ENCODE assay signal across 18 cellular contexts in the genomic region with DNA sequence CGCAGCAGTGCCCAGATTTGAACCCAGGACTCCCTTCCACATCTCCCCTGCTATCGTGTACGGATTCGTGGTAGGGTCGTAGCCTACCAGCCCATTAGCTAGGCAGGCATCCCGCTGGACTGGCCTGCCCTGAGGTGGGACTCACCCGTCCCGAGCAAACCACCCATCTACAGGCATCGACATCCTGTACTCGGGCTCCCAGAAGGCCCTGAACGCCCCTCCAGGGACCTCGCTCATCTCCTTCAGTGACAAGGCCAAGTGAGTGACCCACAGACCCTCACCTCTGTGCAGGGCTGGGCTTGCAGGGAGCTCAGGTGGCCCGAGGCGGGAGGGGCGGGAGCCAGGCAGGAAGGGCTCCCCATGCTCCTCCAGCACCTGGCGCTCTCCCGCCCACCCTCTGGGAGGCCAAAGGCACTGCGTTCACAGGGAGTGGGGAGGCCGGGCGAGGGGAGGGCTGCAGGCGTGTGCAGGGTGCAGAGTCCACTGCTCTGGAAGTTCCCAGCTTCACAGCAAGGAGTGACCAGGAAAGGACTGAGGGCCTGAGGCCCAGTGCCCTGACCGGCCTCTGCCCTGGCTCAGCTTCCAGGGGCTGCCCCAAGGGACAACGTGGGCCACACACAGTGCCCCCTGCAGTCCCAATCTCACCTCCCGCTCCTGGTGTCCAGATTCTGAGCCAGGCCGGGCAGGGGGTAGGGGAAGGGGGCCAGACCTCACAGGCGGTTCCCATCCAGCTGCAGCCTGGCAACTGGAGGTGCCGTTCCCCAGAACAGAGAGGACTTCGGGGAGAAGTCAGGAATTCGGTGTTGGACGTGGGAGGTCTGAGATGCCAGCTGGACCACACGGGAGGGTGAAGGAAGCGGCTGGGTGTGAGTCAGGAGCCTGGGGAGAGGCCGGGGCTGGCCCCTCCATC. TPM values are rescaled to one million over a fixed set of nuclear protein-coding genes. Genes with fewer than 3 reads are reported as not detected.
A peak's percentile ranks its signal among the peaks of the same experiment; 100 is the strongest.
DNase-seq lines count a peak whose midpoint lies in the region; ATAC-seq, FAIRE-seq and TF ChIP-seq lines count a peak whose summit lies in the region.
"Had no signal": no experiment of that assay in that cellular context is flagged by ENCODE, and none has a peak within 500 bp of the region (broad histone marks: within the 10 kb centered on the region; RNA-seq: fewer than 3 reads in every experiment).

No MANE protein-coding gene starts in this region.

- intact Hi-C loops in HepG2 (cut with micrococcal nuclease; ENCODE audit: unreplicated experiment): loop anchor here (1.0 kb wide), 1 partner anchor 17 kb away; no protein-coding TSS in a partner anchor
- intact Hi-C loops in transverse colon (cut with DNase I; ENCODE audit: low total_unique reads): no loop called here

- H3K9ac ChIP-seq in SK-N-SH: no peak overlapping the region
- H3K9ac ChIP-seq in HepG2 (ENCODE audit: insufficient read depth, low read depth, low read length): peak overlapping the region; percentile 73

- H3K4me2 ChIP-seq in SK-N-SH: no peak overlapping the region
- peak overlapping the region; percentile 54 for H3K4me2 ChIP-seq in HepG2 (ENCODE audit: low read depth, low read length)

- H4K20me1 ChIP-seq in SK-N-SH (ENCODE audit: insufficient read depth) (no peaks in the 10 kb centered on the region), HepG2 (ENCODE audit: insufficient read depth, low read length) (no peaks in the 10 kb centered on the region)

- peak; percentile 43 for DNase-seq in SK-N-SH
- peak; percentile 47 for DNase-seq in RWPE2 (ENCODE audit: low spot score)
- DNase-seq in HepG2 (ENCODE audit: low spot score): peak; percentile 92
- peak; percentile 77 for DNase-seq in transverse colon
- no peak for DNase-seq in RPMI8226
- no peak for DNase-seq in NCI-H1930 (lab: John Stamatoyannopoulos, UW)
- DNase-seq: amniotic stem cell; head of caudate nucleus; Kasumi-1; NCI-H2029; NCI-H82; stimulated activated naive B cell treated with anti-CD40 and anti-IgM and Interleukin-4, amounts not matched to agents 10 μg/mL and 1 μg/mL and 100 μg/mL, for 72 hours had no signal

- 54% methylated on average over 17 of the region's 33 CpGs for WGBS in SK-N-SH (ENCODE audit: low lambda C conversion rate)
- 51% methylated on average over 31 of the region's 33 CpGs for WGBS in HepG2 (ENCODE audit: low lambda C conversion rate)
- WGBS in transverse colon (ENCODE audit: low coverage in 1 of 2), 2 donors: 57 to 68% methylated on average over 5 to 27 of the region's 33 CpGs

- BruUV-seq in HepG2 (replicated peaks; lab: Mats Ljungman, UMichigan): no TSS peak

- CTCF ChIA-PET in SK-N-SH (lab: Yijun Ruan, JAX): interaction anchor here (0.7 to 4.6 kb wide), 3 partner anchors 16 to 330 kb away, joined by 3 to 20 read pairs (median 3); no protein-coding TSS in a partner anchor
- CTCF ChIA-PET in HepG2 (lab: Yijun Ruan, JAX; ENCODE audit: low intra/inter-chr PET ratio, low total read pairs): interaction anchor here (0.9 to 1.8 kb wide), 2 partner anchors 17 to 23 kb away, joined by 6 to 13 read pairs; no protein-coding TSS in a partner anchor

- POLR2A ChIA-PET in SK-N-SH (lab: Yijun Ruan, JAX): no interaction called here
- POLR2A ChIA-PET in HepG2 (lab: Yijun Ruan, JAX): interaction anchor here (0.7 to 7.1 kb wide), 16 partner anchors 10 to 441 kb away, joined by 3 to 83 read pairs (median 4); partner anchors contain the start of genes MAB21L4 and PASK

- peaks cover 0 to 8% of the 10 kb centered on the region in 2 experiments; a peak in 1 of 4 replicates for H3K4me1 ChIP-seq in SK-N-SH (ENCODE audit: control insufficient read depth in 1 of 2, insufficient read depth in 2 of 2, low read depth in 1 of 2, low read length in 1 of 2)
- H3K4me1 ChIP-seq in RWPE2 (ENCODE audit: insufficient read depth, poor library complexity, severe bottlenecking): no peaks in the 10 kb centered on the region
- peaks cover 88% of the 10 kb centered on the region for H3K4me1 ChIP-seq in HepG2 (ENCODE audit: insufficient read depth, low read length)
- H3K4me1 ChIP-seq in transverse colon: peaks cover 20 to 37% (median 25%) of the 10 kb centered on the region in 4 donors
- H3K4me1 ChIP-seq: vagina had no signal

- TF ChIP-seq RAD21 in SK-N-SH (IDR thresholded peaks at IDR 0.05; ENCODE audit: low read length) (no peak), HepG2 (CRISPR knock-in tag; IDR thresholded peaks at IDR 0.05) (peak; percentile 90)

- H2AFZ ChIP-seq in SK-N-SH (ENCODE audit: low read depth) (no peak overlapping the region), HepG2 (ENCODE audit: low read length) (no peak overlapping the region)

- in situ Hi-C loops in HepG2 (cut with HindIII; ENCODE audit: extremely low pct_ligation_motif_present, low pct_unique_long_range_greater_than_20kb) (loop anchor here (25.0 kb wide), 1 partner anchor 763 kb away; the partner anchor contains the start of genes ATG4B and THAP4), transverse colon (cut with MboI; ENCODE audit: low pct_ligation_motif_present in 1 of 4, low pct_unique_long_range_greater_than_20kb in 1 of 4, low sequenced_read_pairs in 3 of 4) (no loop called here)

- H3K9me2 ChIP-seq in SK-N-SH: no peaks in the 10 kb centered on the region

- H3K27me3 ChIP-seq in SK-N-SH (ENCODE audit: insufficient read depth): no peaks in the 10 kb centered on the region
- no peaks in the 10 kb centered on the region for H3K27me3 ChIP-seq in RWPE2 (ENCODE audit: insufficient read depth, poor library complexity, severe bottlenecking)
- H3K27me3 ChIP-seq in HepG2 (ENCODE audit: control insufficient read depth in 1 of 2, insufficient read depth in 2 of 2, low read length in 2 of 2): no peaks in the 10 kb centered on the region
- no peaks in the 10 kb centered on the region for H3K27me3 ChIP-seq in transverse colon
- H3K27me3 ChIP-seq: vagina had no signal

- H3K36me3 ChIP-seq in SK-N-SH (replicated peaks in 1 of 2; ENCODE audit: control insufficient read depth in 1 of 2, insufficient read depth in 2 of 2, low read length in 1 of 2) (no peaks in the 10 kb centered on the region), RWPE2 (ENCODE audit: low read depth) (no peaks in the 10 kb centered on the region), HepG2 (replicated peaks in 1 of 2; ENCODE audit: control insufficient read depth in 1 of 2, insufficient read depth in 2 of 2, low read length in 2 of 2) (no peaks in the 10 kb centered on the region; a peak in 1 of 5 replicates), transverse colon (no peaks in the 10 kb centered on the region)
- H3K36me3 ChIP-seq: vagina had no signal

- TF ChIP-seq POLR2A in HepG2 (IDR thresholded peaks at IDR 0.05; ENCODE audit: insufficient read depth in 1 of 2, low read depth in 2 of 2, low read length in 2 of 2): peak in 1 of 2 experiments; percentile 72; a peak in 2 of 4 replicates
- TF ChIP-seq POLR2A in transverse colon (IDR thresholded peaks at IDR 0.05): peak; percentile 38

- H3K9me3 ChIP-seq in SK-N-SH (no peaks in the 10 kb centered on the region), RWPE2 (ENCODE audit: severe bottlenecking) (no peaks in the 10 kb centered on the region), HepG2 (ENCODE audit: low read length) (no peaks in the 10 kb centered on the region), transverse colon (no peaks in the 10 kb centered on the region)
- H3K9me3 ChIP-seq: vagina had no signal

- no peak overlapping the region for H3K4me3 ChIP-seq in SK-N-SH (ENCODE audit: low read depth in 2 of 2, low read length in 1 of 2)
- H3K4me3 ChIP-seq in RWPE2 (ENCODE audit: severe bottlenecking): no peak overlapping the region
- peak overlapping the region in 1 of 3 experiments; percentile 39; a peak in 2 of 6 replicates for H3K4me3 ChIP-seq in HepG2 (replicated peaks in 1 of 3; ENCODE audit: insufficient read depth in 1 of 3, low read depth in 2 of 3, low read length in 3 of 3)
- no peak overlapping the region for H3K4me3 ChIP-seq in transverse colon
- H3K4me3 ChIP-seq: vagina had no signal

- H3K27ac ChIP-seq in SK-N-SH (ENCODE audit: low read depth in 2 of 2, low read length in 1 of 2) (no peak overlapping the region), RWPE2 (ENCODE audit: poor library complexity, severe bottlenecking) (no peak overlapping the region), HepG2 (ENCODE audit: extremely low read length, insufficient read depth, low read length) (peak overlapping the region; percentile 88), transverse colon (peak overlapping the region; percentile 12 to 45 (median 19))
- H3K27ac ChIP-seq: vagina had no signal

- FAIRE-seq in HepG2 (lab: Jason Lieb, UNC): peak; percentile 95

- TF ChIP-seq EP300 in SK-N-SH (IDR thresholded peaks at IDR 0.05; ENCODE audit: borderline replicate concordance in 1 of 2, low read depth in 1 of 2, low read length in 1 of 2) (no peak), HepG2 (IDR thresholded peaks at IDR 0.05; ENCODE audit: low read depth in 2 of 2, low read length in 2 of 2) (peak; percentile 48 to 80; a peak in 3 of 4 replicates), HepG2 (CRISPR knock-in tag; IDR thresholded peaks at IDR 0.05; ENCODE audit: borderline replicate concordance) (peak; percentile 67), transverse colon (IDR thresholded peaks at IDR 0.05; ENCODE audit: low read depth) (no peak)

- no peaks in the 10 kb centered on the region for H3K79me2 ChIP-seq in SK-N-SH (ENCODE audit: insufficient read depth)
- H3K79me2 ChIP-seq in HepG2 (ENCODE audit: insufficient read depth, low read length): no peaks in the 10 kb centered on the region

- no peak for ATAC-seq in SK-N-SH treated with all-trans-retinoic acid at 6 μM for 48 hours
- no peak; the same call in 2 of the 3 replicates for ATAC-seq in RWPE2 (ENCODE audit: low read depth)
- ATAC-seq in HepG2: peak; percentile 87
- ATAC-seq in GM18870 (IDR thresholded peaks at IDR 0.05; ENCODE audit: unreplicated experiment): no peak
- ATAC-seq: esophagus mucosa; HCT116; naive thymus-derived CD8-positive, alpha-beta T cell; stimulated activated naive B cell treated with anti-CD40 and anti-IgM and Interleukin-4, amounts not matched to agents 10 μg/mL and 1 μg/mL and 100 μg/mL, for 72 hours had no signal

- H3F3A ChIP-seq in SK-N-SH (replicated peaks; ENCODE audit: insufficient read depth): no peaks in the 10 kb centered on the region

- no peak for TF ChIP-seq CTCF in SK-N-SH (IDR thresholded peaks at IDR 0.05)
- TF ChIP-seq CTCF in RWPE2 (IDR thresholded peaks at IDR 0.05; ENCODE audit: poor library complexity, severe bottlenecking): no peak
- TF ChIP-seq CTCF in HepG2 (CRISPR knock-in tag; IDR thresholded peaks at IDR 0.05): peak; percentile 74
- peak in 2 of 5 experiments; percentile 29 to 56 for TF ChIP-seq CTCF in transverse colon (IDR thresholded peaks at IDR 0.05)

RNA-seq across cellular contexts. Expression of gene AGXT, which starts 5.4 kb away (rescaled TPM):
- polyA plus RNA-seq in SK-N-SH (2012; rRNA removed) (not detected in 2 replicates), HepG2 (2011; rRNA removed) (96.1 and 133 TPM in 2 replicates)
- not detected in 2 replicates for polyA plus RNA-seq in SK-N-SH (2012; cell fraction: cytosol; rRNA removed)
- polyA plus RNA-seq in SK-N-SH (2012; cell fraction: nucleus; rRNA removed): not detected in 2 replicates
- total RNA-seq in HepG2 (2016; rRNA removed; fragmentation: Illumina TruSeq; extraction: Trizol) (30.5 and 41.9 TPM in 2 replicates), transverse colon (1 to 10 TPM in 1 of 4 donors, under 1 TPM in 2, not detected in 1; 0.32 to 2.2 (median 0.82) TPM)
- 13.0 and 14.7 TPM in 2 replicates for total RNA-seq in HepG2 (2016; cell fraction: cytosol; rRNA removed; fragmentation: Illumina TruSeq; extraction: Trizol; ENCODE audit: low read depth)
- total RNA-seq in HepG2 (2016; cell fraction: insoluble cytoplasmic fraction; rRNA removed; fragmentation: Illumina TruSeq; extraction: Trizol): 26.6 and 43.3 TPM in 2 replicates
- total RNA-seq in HepG2 (2016; cell fraction: membrane; rRNA removed; fragmentation: Illumina TruSeq; extraction: Trizol): 16.6 and 19.6 TPM in 2 replicates
- total RNA-seq in HepG2 (2016; cell fraction: nucleus; rRNA removed; fragmentation: Illumina TruSeq; extraction: Trizol): 38.2 and 44.0 TPM in 2 replicates
- 35.6 and 52.0 TPM in 2 replicates for polyA plus RNA-seq in HepG2 (2011; cell fraction: cytosol; rRNA removed)
- polyA plus RNA-seq in HepG2 (2011; cell fraction: nucleus; rRNA removed): 938 and 1,041 TPM in 2 replicates
- polyA plus RNA-seq in HepG2 (2012): 57.7 and 74.1 TPM in 2 replicates
- 16.7 and 17.4 TPM in 2 replicates for polyA plus RNA-seq in HepG2 (2016; cell fraction: cytosol; fragmentation: Illumina TruSeq; extraction: Trizol; ENCODE audit: low read depth)
- 26.4 and 36.5 TPM in 2 replicates for polyA plus RNA-seq in HepG2 (2016; cell fraction: insoluble cytoplasmic fraction; fragmentation: Illumina TruSeq; extraction: Trizol; ENCODE audit: low read depth)
- polyA plus RNA-seq in HepG2 (2016; cell fraction: membrane; fragmentation: Illumina TruSeq; extraction: Trizol; ENCODE audit: low read depth): 15.2 and 17.5 TPM in 2 replicates
- 101 and 109 TPM in 2 replicates for polyA plus RNA-seq in HepG2 (2016; cell fraction: nucleus; fragmentation: Illumina TruSeq; extraction: Trizol; ENCODE audit: insufficient read depth, low read depth)
- polyA minus RNA-seq in HepG2 (2011; rRNA and poly(A)+ RNA removed; ENCODE audit: low replicate concordance): 67.0 TPM in 1 of 2 replicates, not detected in the other
- polyA minus RNA-seq in HepG2 (2011; cell fraction: cytosol; rRNA and poly(A)+ RNA removed): 22.8 and 31.0 TPM in 2 replicates
- 64.6 and 66.1 TPM in 2 replicates for polyA minus RNA-seq in HepG2 (2011; cell fraction: nucleus; rRNA and poly(A)+ RNA removed)
- total RNA-seq: esophagus mucosa; naive thymus-derived CD8-positive, alpha-beta T cell; vagina had no signal
- polyA plus RNA-seq: naive thymus-derived CD8-positive, alpha-beta T cell had no signal

RNA-seq across cellular contexts. Expression of gene MAB21L4, which starts 21.9 kb away (rescaled TPM):
- polyA plus RNA-seq in SK-N-SH (2012; rRNA removed) (not detected in 2 replicates), HepG2 (2011; rRNA removed) (3.0 and 3.6 TPM in 2 replicates)
- polyA plus RNA-seq in SK-N-SH (2012; cell fraction: cytosol; rRNA removed): not detected in 2 replicates
- polyA plus RNA-seq in SK-N-SH (2012; cell fraction: nucleus; rRNA removed): not detected in 2 replicates
- total RNA-seq in HepG2 (2016; rRNA removed; fragmentation: Illumina TruSeq; extraction: Trizol) (13.5 and 14.0 TPM in 2 replicates), transverse colon (10 to 100 TPM in 1 of 4 donors, 1 to 10 TPM in 2, not detected in 1; 4.9 to 11.6 (median 9.8) TPM)
- total RNA-seq in HepG2 (2016; cell fraction: cytosol; rRNA removed; fragmentation: Illumina TruSeq; extraction: Trizol; ENCODE audit: low read depth): 3.1 and 3.7 TPM in 2 replicates
- 11.5 and 15.3 TPM in 2 replicates for total RNA-seq in HepG2 (2016; cell fraction: insoluble cytoplasmic fraction; rRNA removed; fragmentation: Illumina TruSeq; extraction: Trizol)
- total RNA-seq in HepG2 (2016; cell fraction: membrane; rRNA removed; fragmentation: Illumina TruSeq; extraction: Trizol): 10.1 and 12.0 TPM in 2 replicates
- total RNA-seq in HepG2 (2016; cell fraction: nucleus; rRNA removed; fragmentation: Illumina TruSeq; extraction: Trizol): 8.9 and 10.1 TPM in 2 replicates
- polyA plus RNA-seq in HepG2 (2011; cell fraction: cytosol; rRNA removed): 2.4 and 4.2 TPM in 2 replicates
- polyA plus RNA-seq in HepG2 (2011; cell fraction: nucleus; rRNA removed): 8.9 and 9.1 TPM in 2 replicates
- polyA plus RNA-seq in HepG2 (2012): 2.1 and 4.1 TPM in 2 replicates
- 3.4 TPM in 2 replicates for polyA plus RNA-seq in HepG2 (2016; cell fraction: cytosol; fragmentation: Illumina TruSeq; extraction: Trizol; ENCODE audit: low read depth)
- 11.8 and 13.7 TPM in 2 replicates for polyA plus RNA-seq in HepG2 (2016; cell fraction: insoluble cytoplasmic fraction; fragmentation: Illumina TruSeq; extraction: Trizol; ENCODE audit: low read depth)
- polyA plus RNA-seq in HepG2 (2016; cell fraction: membrane; fragmentation: Illumina TruSeq; extraction: Trizol; ENCODE audit: low read depth): 8.3 and 8.8 TPM in 2 replicates
- polyA plus RNA-seq in HepG2 (2016; cell fraction: nucleus; fragmentation: Illumina TruSeq; extraction: Trizol; ENCODE audit: insufficient read depth, low read depth): 15.9 and 16.1 TPM in 2 replicates
- polyA minus RNA-seq in HepG2 (2011; rRNA and poly(A)+ RNA removed; ENCODE audit: low replicate concordance): 5.4 TPM in 1 of 2 replicates, not detected in the other
- polyA minus RNA-seq in HepG2 (2011; cell fraction: cytosol; rRNA and poly(A)+ RNA removed): 1.8 and 2.0 TPM in 2 replicates
- polyA minus RNA-seq in HepG2 (2011; cell fraction: nucleus; rRNA and poly(A)+ RNA removed): 1.3 and 2.5 TPM in 2 replicates
- total RNA-seq: naive thymus-derived CD8-positive, alpha-beta T cell had no signal
- polyA plus RNA-seq: naive thymus-derived CD8-positive, alpha-beta T cell had no signal

RNA-seq across cellular contexts. Expression of gene CROCC2, which starts 32.1 kb away (rescaled TPM):
- polyA plus RNA-seq in SK-N-SH (2012; rRNA removed): not detected in 2 replicates
- not detected in 2 replicates for polyA plus RNA-seq in SK-N-SH (2012; cell fraction: cytosol; rRNA removed)
- polyA plus RNA-seq in SK-N-SH (2012; cell fraction: nucleus; rRNA removed): 0.01 and 0.06 TPM in 2 replicates
- not detected in 2 replicates for total RNA-seq in HepG2 (2016; rRNA removed; fragmentation: Illumina TruSeq; extraction: Trizol)
- not detected in 2 replicates for total RNA-seq in HepG2 (2016; cell fraction: cytosol; rRNA removed; fragmentation: Illumina TruSeq; extraction: Trizol; ENCODE audit: low read depth)
- 0.02 TPM in 1 of 2 replicates, not detected in the other for total RNA-seq in HepG2 (2016; cell fraction: insoluble cytoplasmic fraction; rRNA removed; fragmentation: Illumina TruSeq; extraction: Trizol)
- not detected in 2 replicates for total RNA-seq in HepG2 (2016; cell fraction: membrane; rRNA removed; fragmentation: Illumina TruSeq; extraction: Trizol)
- not detected in 2 replicates for total RNA-seq in HepG2 (2016; cell fraction: nucleus; rRNA removed; fragmentation: Illumina TruSeq; extraction: Trizol)
- polyA plus RNA-seq in HepG2 (2011; rRNA removed): not detected in 2 replicates
- not detected in 2 replicates for polyA plus RNA-seq in HepG2 (2011; cell fraction: cytosol; rRNA removed)
- polyA plus RNA-seq in HepG2 (2011; cell fraction: nucleus; rRNA removed): 0.03 TPM in 1 of 2 replicates, not detected in the other
- polyA plus RNA-seq in HepG2 (2012): 0.13 and 0.15 TPM in 2 replicates
- not detected in 2 replicates for polyA plus RNA-seq in HepG2 (2016; cell fraction: cytosol; fragmentation: Illumina TruSeq; extraction: Trizol; ENCODE audit: low read depth)
- polyA plus RNA-seq in HepG2 (2016; cell fraction: insoluble cytoplasmic fraction; fragmentation: Illumina TruSeq; extraction: Trizol; ENCODE audit: low read depth): not detected in 2 replicates
- polyA plus RNA-seq in HepG2 (2016; cell fraction: membrane; fragmentation: Illumina TruSeq; extraction: Trizol; ENCODE audit: low read depth): not detected in 2 replicates
- polyA plus RNA-seq in HepG2 (2016; cell fraction: nucleus; fragmentation: Illumina TruSeq; extraction: Trizol; ENCODE audit: insufficient read depth, low read depth): not detected in 2 replicates
- not detected in 2 replicates for polyA minus RNA-seq in HepG2 (2011; rRNA and poly(A)+ RNA removed; ENCODE audit: low replicate concordance)
- polyA minus RNA-seq in HepG2 (2011; cell fraction: cytosol; rRNA and poly(A)+ RNA removed): not detected in 2 replicates
- polyA minus RNA-seq in HepG2 (2011; cell fraction: nucleus; rRNA and poly(A)+ RNA removed): not detected in 2 replicates
- not detected for total RNA-seq in transverse colon
- total RNA-seq: naive thymus-derived CD8-positive, alpha-beta T cell had no signal
- polyA plus RNA-seq: naive thymus-derived CD8-positive, alpha-beta T cell had no signal

RNA-seq across cellular contexts. Expression of gene KIF1A, which starts 54.0 kb away (rescaled TPM):
- polyA plus RNA-seq in SK-N-SH (2012; rRNA removed) (0.21 and 0.32 TPM in 2 replicates), HepG2 (2011; rRNA removed) (0.01 and 0.03 TPM in 2 replicates)
- polyA plus RNA-seq in SK-N-SH (2012; cell fraction: cytosol; rRNA removed): 0.32 and 0.37 TPM in 2 replicates
- polyA plus RNA-seq in SK-N-SH (2012; cell fraction: nucleus; rRNA removed): 0.56 and 1.3 TPM in 2 replicates
- total RNA-seq in HepG2 (2016; rRNA removed; fragmentation: Illumina TruSeq; extraction: Trizol) (0.24 TPM in 1 of 2 replicates, not detected in the other), transverse colon (1 to 10 TPM in 3 of 4 donors, under 1 TPM in 1; 0.40 to 3.4 (median 2.9) TPM)
- not detected in 2 replicates for total RNA-seq in HepG2 (2016; cell fraction: cytosol; rRNA removed; fragmentation: Illumina TruSeq; extraction: Trizol; ENCODE audit: low read depth)
- total RNA-seq in HepG2 (2016; cell fraction: insoluble cytoplasmic fraction; rRNA removed; fragmentation: Illumina TruSeq; extraction: Trizol): 0.13 and 0.32 TPM in 2 replicates
- total RNA-seq in HepG2 (2016; cell fraction: membrane; rRNA removed; fragmentation: Illumina TruSeq; extraction: Trizol): not detected in 2 replicates
- total RNA-seq in HepG2 (2016; cell fraction: nucleus; rRNA removed; fragmentation: Illumina TruSeq; extraction: Trizol): not detected in 2 replicates
- 0.01 TPM in 1 of 2 replicates, not detected in the other for polyA plus RNA-seq in HepG2 (2011; cell fraction: cytosol; rRNA removed)
- 0.19 and 0.21 TPM in 2 replicates for polyA plus RNA-seq in HepG2 (2011; cell fraction: nucleus; rRNA removed)
- 0.19 TPM in 1 of 2 replicates, not detected in the other for polyA plus RNA-seq in HepG2 (2012)
- polyA plus RNA-seq in HepG2 (2016; cell fraction: cytosol; fragmentation: Illumina TruSeq; extraction: Trizol; ENCODE audit: low read depth): not detected in 2 replicates
- polyA plus RNA-seq in HepG2 (2016; cell fraction: insoluble cytoplasmic fraction; fragmentation: Illumina TruSeq; extraction: Trizol; ENCODE audit: low read depth): not detected in 2 replicates
- not detected in 2 replicates for polyA plus RNA-seq in HepG2 (2016; cell fraction: membrane; fragmentation: Illumina TruSeq; extraction: Trizol; ENCODE audit: low read depth)
- not detected in 2 replicates for polyA plus RNA-seq in HepG2 (2016; cell fraction: nucleus; fragmentation: Illumina TruSeq; extraction: Trizol; ENCODE audit: insufficient read depth, low read depth)
- polyA minus RNA-seq in HepG2 (2011; rRNA and poly(A)+ RNA removed; ENCODE audit: low replicate concordance): 0.04 and 0.14 TPM in 2 replicates
- not detected in 2 replicates for polyA minus RNA-seq in HepG2 (2011; cell fraction: cytosol; rRNA and poly(A)+ RNA removed)
- 0.37 TPM in 1 of 2 replicates, not detected in the other for polyA minus RNA-seq in HepG2 (2011; cell fraction: nucleus; rRNA and poly(A)+ RNA removed)
- total RNA-seq: naive thymus-derived CD8-positive, alpha-beta T cell had no signal

Comparison
In these comparisons a context has a peak if more than half of its experiments do, and no peak if none do; other contexts are left out.
1. DNase-seq: peak in SK-N-SH (single experiment), RWPE2 (single experiment), HepG2 (single experiment) and transverse colon (single experiment); none in RPMI8226 (single experiment) and NCI-H1930 (0 of 2).
2. H3K27ac ChIP-seq: peak in HepG2 (single experiment) and transverse colon (4 of 4); none in SK-N-SH (0 of 2) and RWPE2 (single experiment).
3. RNA of gene AGXT, which starts 5.4 kb away (total RNA-seq): 13.0 to 44.0 TPM in HepG2; 0.32 to 2.2 TPM in transverse colon; every median in the first group is over 4 times any median in the second.
4. Of the 25 proteins assayed by ChIP-seq in both HepG2 and SK-N-SH: peak only in HepG2: CTCF, ELF1, EP300, FOSL2, MAX, MXI1 and 8 more; only in SK-N-SH: none; in both: none; in neither: 8; mixed calls (peak in some experiments, not most) for 3.